8 cellular contexts compared by ENCODE assay signal in the genomic region with DNA sequence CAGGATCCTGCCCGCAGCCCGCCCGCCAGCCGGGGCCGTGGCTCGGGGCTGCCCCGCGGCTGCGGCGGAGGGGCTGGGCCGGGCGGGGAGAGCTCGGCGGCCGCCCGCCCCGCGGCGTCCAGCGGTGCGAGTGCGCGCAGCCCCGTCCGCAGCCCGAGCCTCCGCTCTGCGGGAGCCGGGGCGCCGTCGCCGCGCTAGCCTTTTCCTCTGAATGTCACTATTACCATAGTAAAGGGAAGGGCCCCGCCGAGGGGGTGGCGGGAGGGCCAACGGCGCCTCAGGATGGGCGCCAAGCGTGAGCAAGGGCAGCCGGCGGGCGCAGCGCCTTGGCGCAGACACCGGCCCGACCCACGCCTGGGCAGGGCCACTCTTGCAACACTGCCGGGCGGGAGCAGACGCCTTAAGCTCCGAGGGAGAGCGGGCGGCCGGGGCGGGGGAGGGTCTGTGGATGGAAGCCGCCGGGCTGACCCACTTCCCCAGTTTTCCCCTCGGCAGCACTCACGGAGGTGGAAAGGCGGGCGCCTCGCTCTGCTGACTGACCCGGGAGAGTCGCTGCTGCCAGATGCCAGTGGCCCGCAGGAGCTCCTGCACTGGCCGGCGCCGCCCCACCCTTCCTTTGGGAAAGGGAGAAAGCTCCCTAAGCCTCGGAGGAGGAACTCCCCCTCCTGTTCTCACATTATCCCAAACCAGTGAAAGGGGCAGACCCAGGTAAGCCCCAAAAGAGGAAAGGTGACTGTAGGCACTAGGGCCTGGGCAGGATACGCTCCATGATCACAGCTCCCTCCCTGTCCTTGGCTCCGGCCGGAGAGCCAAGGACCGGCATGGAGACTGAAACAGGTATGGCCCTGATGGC.
A peak's percentile ranks its signal among the peaks of the same experiment; 100 is the strongest.
DNase-seq lines count a peak whose midpoint lies in the region; ATAC-seq and TF ChIP-seq lines count a peak whose summit lies in the region.

No MANE protein-coding gene starts in this region.

- H2AFZ ChIP-seq in hepatocyte: peak overlapping the region; percentile 86

- peak overlapping the region; percentile 75 for H3K4me3 ChIP-seq in hepatocyte

- peaks cover 39% of the 10 kb centered on the region for H3K27me3 ChIP-seq in hepatocyte

- no peaks in the 10 kb centered on the region for H3K9me3 ChIP-seq in hepatocyte (ENCODE audit: low read depth)

- 3% methylated on average over 18 of the region's 75 CpGs for WGBS in hepatocyte (ENCODE audit: low lambda C conversion rate, missing lambda C conversion rate)

- POLR2A ChIA-PET in activated CD4-positive, alpha-beta memory T cell treated with anti-CD3 and anti-CD28 coated beads for 36 hours (lab: Charles Lee): no interaction called here
- POLR2A ChIA-PET in activated CD4-positive, alpha-beta memory T cell treated with anti-CD3 and anti-CD28 coated beads, Interleukin-2, amount 10 ng/mL, durations not matched to agents 7 days and 5 days (lab: Charles Lee): no interaction called here

- peaks cover 42% of the 10 kb centered on the region for H3K27me3 Mint-ChIP-seq in activated CD4-positive, alpha-beta memory T cell treated with anti-CD3 and anti-CD28 coated beads for 36 hours
- H3K27me3 Mint-ChIP-seq in activated CD4-positive, alpha-beta memory T cell treated with anti-CD3 and anti-CD28 coated beads, Interleukin-2, amount 10 ng/mL, durations not matched to agents 7 days and 5 days: peaks cover 56% of the 10 kb centered on the region

- peaks cover 14% of the 10 kb centered on the region for H3K79me2 ChIP-seq in hepatocyte

- intact Hi-C loops in activated CD4-positive, alpha-beta memory T cell treated with anti-CD3 and anti-CD28 coated beads for 36 hours (cut with micrococcal nuclease): loop anchor here (10.0 kb wide), 1 partner anchor 90 kb away; no protein-coding TSS in a partner anchor

- TF ChIP-seq CTCF in hepatocyte (IDR thresholded peaks at IDR 0.05; ENCODE audit: poor library complexity): no peak

- H3K4me1 ChIP-seq in hepatocyte (ENCODE audit: insufficient read depth): peaks cover 9% of the 10 kb centered on the region

- H3K27ac Mint-ChIP-seq in activated CD4-positive, alpha-beta memory T cell treated with anti-CD3 and anti-CD28 coated beads for 36 hours: no peak overlapping the region
- H3K27ac Mint-ChIP-seq in activated CD4-positive, alpha-beta memory T cell treated with anti-CD3 and anti-CD28 coated beads, Interleukin-2, amount 10 ng/mL, durations not matched to agents 7 days and 5 days: no peak overlapping the region

- no peaks in the 10 kb centered on the region for H3K36me3 ChIP-seq in hepatocyte (replicated peaks; ENCODE audit: insufficient read depth, low read depth)

- peak overlapping the region; percentile 98 for H3K4me2 ChIP-seq in hepatocyte

- no peaks in the 10 kb centered on the region for H3K9me3 Mint-ChIP-seq in activated CD4-positive, alpha-beta memory T cell treated with anti-CD3 and anti-CD28 coated beads for 36 hours
- H3K9me3 Mint-ChIP-seq in activated CD4-positive, alpha-beta memory T cell treated with anti-CD3 and anti-CD28 coated beads, Interleukin-2, amount 10 ng/mL, durations not matched to agents 7 days and 5 days: no peaks in the 10 kb centered on the region

- CTCF ChIA-PET in activated CD4-positive, alpha-beta memory T cell treated with anti-CD3 and anti-CD28 coated beads for 36 hours (lab: Charles Lee): no interaction called here
- CTCF ChIA-PET in activated CD4-positive, alpha-beta memory T cell treated with anti-CD3 and anti-CD28 coated beads, Interleukin-2, amount 10 ng/mL, durations not matched to agents 7 days and 5 days (lab: Charles Lee): no interaction called here

- no peaks in the 10 kb centered on the region for H3K9me2 ChIP-seq in hepatocyte (replicated peaks; ENCODE audit: insufficient read depth)

- peak overlapping the region; percentile 90 for H3K27ac ChIP-seq in hepatocyte

- no peak for ATAC-seq in HG03175 (IDR thresholded peaks at IDR 0.05; ENCODE audit: unreplicated experiment)

- H3K4me3 Mint-ChIP-seq in activated CD4-positive, alpha-beta memory T cell treated with anti-CD3 and anti-CD28 coated beads for 36 hours: no peak overlapping the region
- no peak overlapping the region for H3K4me3 Mint-ChIP-seq in activated CD4-positive, alpha-beta memory T cell treated with anti-CD3 and anti-CD28 coated beads, Interleukin-2, amount 10 ng/mL, durations not matched to agents 7 days and 5 days

- no peaks in the 10 kb centered on the region for H4K20me1 ChIP-seq in hepatocyte (ENCODE audit: insufficient read depth, poor library complexity, severe bottlenecking)

- peaks cover 12% of the 10 kb centered on the region for H3K4me1 Mint-ChIP-seq in activated CD4-positive, alpha-beta memory T cell treated with anti-CD3 and anti-CD28 coated beads for 36 hours (ENCODE audit: low read depth)
- peaks cover 2% of the 10 kb centered on the region for H3K4me1 Mint-ChIP-seq in activated CD4-positive, alpha-beta memory T cell treated with anti-CD3 and anti-CD28 coated beads, Interleukin-2, amount 10 ng/mL, durations not matched to agents 7 days and 5 days

- no peaks in the 10 kb centered on the region for H3K36me3 Mint-ChIP-seq in activated CD4-positive, alpha-beta memory T cell treated with anti-CD3 and anti-CD28 coated beads for 36 hours
- no peaks in the 10 kb centered on the region for H3K36me3 Mint-ChIP-seq in activated CD4-positive, alpha-beta memory T cell treated with anti-CD3 and anti-CD28 coated beads, Interleukin-2, amount 10 ng/mL, durations not matched to agents 7 days and 5 days (ENCODE audit: low read depth)

- peak; percentile 19 for DNase-seq in activated CD4-positive, alpha-beta memory T cell treated with anti-CD3 and anti-CD28 coated beads for 36 hours
- no peak for DNase-seq in activated CD4-positive, alpha-beta memory T cell treated with anti-CD3 and anti-CD28 coated beads, Interleukin-2, amount 10 ng/mL, durations not matched to agents 7 days and 5 days
- DNase-seq in NCI-H2227 (lab: John Stamatoyannopoulos, UW; ENCODE audit: unreplicated experiment) (peak; percentile 85), anterior cingulate cortex (lab: John Stamatoyannopoulos, UW) (peak in 56 of 58 donors; percentile 1 to 77 (median 42)), hepatocyte (ENCODE audit: low spot score) (peak; percentile 85), putamen (ENCODE audit: low spot score) (peak; percentile 41), OCI-M2 (lab: John Stamatoyannopoulos, UW; ENCODE audit: unreplicated experiment) (no peak)

Comparison
In these comparisons a context has a peak if more than half of its experiments do, and no peak if none do; other contexts are left out.
1. DNase-seq: peak in activated CD4-positive, alpha-beta memory T cell treated with anti-CD3 and anti-CD28 coated beads for 36 hours (single experiment), NCI-H2227 (single experiment), anterior cingulate cortex (56 of 58), hepatocyte (single experiment) and putamen (single experiment); none in activated CD4-positive, alpha-beta memory T cell treated with anti-CD3 and anti-CD28 coated beads, Interleukin-2, amount 10 ng/mL, durations not matched to agents 7 days and 5 days (single experiment) and OCI-M2 (single experiment).